1 cellular context compared by ENCODE assay signal in the genomic region with DNA sequence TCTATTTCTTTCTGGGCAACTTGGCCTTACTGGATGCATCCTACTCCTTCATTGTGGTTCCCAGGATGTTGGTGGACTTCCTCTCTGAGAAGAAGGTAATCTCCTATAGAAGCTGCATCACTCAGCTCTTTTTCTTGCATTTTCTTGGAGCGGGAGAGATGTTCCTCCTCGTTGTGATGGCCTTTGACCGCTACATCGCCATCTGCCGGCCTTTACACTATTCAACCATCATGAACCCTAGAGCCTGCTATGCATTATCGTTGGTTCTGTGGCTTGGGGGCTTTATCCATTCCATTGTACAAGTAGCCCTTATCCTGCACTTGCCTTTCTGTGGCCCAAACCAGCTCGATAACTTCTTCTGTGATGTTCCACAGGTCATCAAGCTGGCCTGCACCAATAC.
TF ChIP-seq lines count a peak whose summit lies in the region.

No MANE protein-coding gene starts in this region.

TF ChIP-seq in GM23338, 12 proteins besides CTCF, POLR2A, EP300 and RAD21 (continued from another document):
- TF ChIP-seq NANOG (IDR thresholded peaks at IDR 0.05; ENCODE audit: borderline replicate concordance): no peak
- TF ChIP-seq EZH2 (IDR thresholded peaks at IDR 0.05; ENCODE audit: low read depth, unreplicated experiment): no peak
TF ChIP-seq in GM23338: peak in this region for 0.
